ENCODE assay signal across 20 cellular contexts in the genomic region with DNA sequence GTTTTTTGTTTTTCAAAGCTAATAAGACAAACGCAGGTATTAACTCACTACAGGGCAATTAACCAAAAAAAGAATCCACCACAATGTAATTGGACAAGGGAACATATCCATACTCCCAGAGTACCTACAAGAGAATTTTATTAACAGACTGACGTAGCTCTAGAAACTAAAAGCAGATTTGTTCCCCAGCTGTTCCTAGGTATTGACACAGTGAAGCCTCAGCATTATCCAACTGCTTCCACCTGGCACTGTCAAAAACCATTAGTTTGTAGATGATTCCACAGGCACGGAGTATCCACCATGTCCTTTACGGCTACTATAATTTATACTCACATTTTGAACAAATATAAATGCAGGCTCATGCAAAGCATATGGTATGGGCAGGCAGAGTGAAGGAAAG. TPM values are rescaled to one million over a fixed set of nuclear protein-coding genes. Genes with fewer than 3 reads are reported as not detected.
DNase-seq lines count a peak whose midpoint lies in the region; ATAC-seq and TF ChIP-seq lines count a peak whose summit lies in the region.
"Had no signal": no experiment of that assay in that cellular context is flagged by ENCODE, and none has a peak within 500 bp of the region (broad histone marks: within the 10 kb centered on the region; RNA-seq: fewer than 3 reads in every experiment).

No MANE protein-coding gene starts in this region.

- no peak overlapping the region for H2BK5ac ChIP-seq in trophoblast cell (ENCODE audit: low read depth, low read length, poor library complexity)

- H3K36me3 ChIP-seq in esophagus muscularis mucosa: no peaks in the 10 kb centered on the region
- H3K36me3 ChIP-seq in trophoblast cell (ENCODE audit: control insufficient read depth in 1 of 2, insufficient read depth in 2 of 2, low read length in 2 of 2): no peaks in the 10 kb centered on the region
- H3K36me3 ChIP-seq: BLaER1 treated with 17β-estradiol and CSF1 and Interleukin-3, amounts not matched to agents 10 nM and 100 nM; SJSA1 had no signal

- H3K36me3 Mint-ChIP-seq in activated CD4-positive, alpha-beta memory T cell treated with anti-CD3 and anti-CD28 coated beads, Interleukin-2, amount 10 ng/mL, durations not matched to agents 7 days and 5 days (ENCODE audit: low read depth): no peaks in the 10 kb centered on the region
- H3K36me3 Mint-ChIP-seq: CD8-positive, alpha-beta memory T cell had no signal

- H3K9me3 Mint-ChIP-seq in activated CD4-positive, alpha-beta memory T cell treated with anti-CD3 and anti-CD28 coated beads, Interleukin-2, amount 10 ng/mL, durations not matched to agents 7 days and 5 days: no peaks in the 10 kb centered on the region

- H4K8ac ChIP-seq in trophoblast cell (ENCODE audit: low read depth, low read length): no peak overlapping the region

- H4K91ac ChIP-seq in trophoblast cell (ENCODE audit: low read depth, low read length): no peak overlapping the region

- H3K9me3 ChIP-seq in esophagus muscularis mucosa (no peaks in the 10 kb centered on the region), trophoblast cell (ENCODE audit: insufficient read depth, low read depth, low read length) (no peaks in the 10 kb centered on the region)
- H3K9me3 ChIP-seq: BLaER1 treated with 17β-estradiol and CSF1 and Interleukin-3, amounts not matched to agents 10 nM and 100 nM; SJSA1 had no signal

- DNase-seq in NCI-H146 (lab: John Stamatoyannopoulos, UW): peak; percentile 42
- peak; percentile 27 for DNase-seq in NCI-H774 (lab: John Stamatoyannopoulos, UW)
- peak; percentile 3 for DNase-seq in esophagus muscularis mucosa (ENCODE audit: extremely low spot score)
- DNase-seq in activated CD4-positive, CD25-positive, alpha-beta regulatory T cell treated with anti-CD3 and anti-CD28 coated beads, Interleukin-2, amount 50 U/mL, for 72 hours: no peak
- no peak for DNase-seq in trophoblast cell
- no peak for DNase-seq in activated CD4-positive, alpha-beta memory T cell treated with anti-CD3 and anti-CD28 coated beads, Interleukin-2, amount 10 ng/mL, durations not matched to agents 7 days and 5 days
- DNase-seq: CD8-positive, alpha-beta memory T cell; DND-41; KG1; MV-4-11; NCI-H1417; NCI-H2029 treated with DMSO at 0.1 percent for 48 hours; NCI-H82; PC-9 had no signal

- no peak overlapping the region for H2BK12ac ChIP-seq in trophoblast cell (ENCODE audit: low read length)

- no peak overlapping the region for H3K9ac ChIP-seq in trophoblast cell (ENCODE audit: low read length)
- H3K9ac ChIP-seq: BLaER1 treated with 17β-estradiol and CSF1 and Interleukin-3, amounts not matched to agents 10 nM and 100 nM had no signal

- no peak overlapping the region for H2BK120ac ChIP-seq in trophoblast cell (ENCODE audit: insufficient read depth, low read length, poor library complexity)

- no peaks in the 10 kb centered on the region for H3K79me1 ChIP-seq in trophoblast cell (ENCODE audit: low read length)

- CTCF ChIA-PET in activated CD4-positive, alpha-beta memory T cell treated with anti-CD3 and anti-CD28 coated beads, Interleukin-2, amount 10 ng/mL, durations not matched to agents 7 days and 5 days (lab: Charles Lee): no interaction called here

- no peak overlapping the region for H3K18ac ChIP-seq in trophoblast cell (ENCODE audit: low read length)

- WGBS in esophagus muscularis mucosa: 39% methylated on average over 4 of the region's 4 CpGs
- WGBS in trophoblast cell (ENCODE audit: extremely low coverage, insufficient coverage, insufficient read length): no CpG with 5 or more reads among the region's 4 CpGs

- no peak overlapping the region for H3K4me3 Mint-ChIP-seq in activated CD4-positive, alpha-beta memory T cell treated with anti-CD3 and anti-CD28 coated beads, Interleukin-2, amount 10 ng/mL, durations not matched to agents 7 days and 5 days
- H3K4me3 Mint-ChIP-seq: CD8-positive, alpha-beta memory T cell had no signal

- H3K27me3 ChIP-seq in esophagus muscularis mucosa (peaks cover 0 to 3% (median 0%) of the 10 kb centered on the region in 4 donors), trophoblast cell (ENCODE audit: insufficient read depth, low read length) (no peaks in the 10 kb centered on the region)
- H3K27me3 ChIP-seq: BLaER1 treated with 17β-estradiol and CSF1 and Interleukin-3, amounts not matched to agents 10 nM and 100 nM; SJSA1 had no signal

- intact Hi-C loops in esophagus muscularis mucosa (cut with DNase I): no loop called here

- H3K27ac ChIP-seq in C4-2B (peak overlapping the region; percentile 71; the same call in 1 of the 2 replicates), esophagus muscularis mucosa (replicated peaks in 1 of 4) (no peak overlapping the region), trophoblast cell (ENCODE audit: low read depth, low read length) (no peak overlapping the region)
- H3K27ac ChIP-seq: BLaER1 treated with 17β-estradiol and CSF1 and Interleukin-3, amounts not matched to agents 10 nM and 100 nM; PC-9; RWPE1; SJSA1 had no signal

- H2AK5ac ChIP-seq in trophoblast cell (ENCODE audit: low read length): no peak overlapping the region

- no peak overlapping the region for H3K14ac ChIP-seq in trophoblast cell (ENCODE audit: low read length)

- H3K4me2 ChIP-seq in trophoblast cell (ENCODE audit: low read length): no peak overlapping the region
- H3K4me2 ChIP-seq: BLaER1 treated with 17β-estradiol and CSF1 and Interleukin-3, amounts not matched to agents 10 nM and 100 nM; PC-9 had no signal

- H3K27ac Mint-ChIP-seq in activated CD4-positive, alpha-beta memory T cell treated with anti-CD3 and anti-CD28 coated beads, Interleukin-2, amount 10 ng/mL, durations not matched to agents 7 days and 5 days: no peak overlapping the region
- H3K27ac Mint-ChIP-seq: CD8-positive, alpha-beta memory T cell had no signal

- H4K12ac ChIP-seq in trophoblast cell (ENCODE audit: low read depth, low read length): no peak overlapping the region

- TF ChIP-seq POLR2A in esophagus muscularis mucosa (IDR thresholded peaks at IDR 0.05; ENCODE audit: low read depth): no peak

- H3K4me3 ChIP-seq in esophagus muscularis mucosa (no peak overlapping the region), trophoblast cell (ENCODE audit: low read depth, low read length) (no peak overlapping the region)
- H3K4me3 ChIP-seq: BLaER1 treated with 17β-estradiol and CSF1 and Interleukin-3, amounts not matched to agents 10 nM and 100 nM; PC-9; SJSA1 had no signal

- ATAC-seq in HG02884 (IDR thresholded peaks at IDR 0.05; ENCODE audit: unreplicated experiment): no peak
- ATAC-seq: HepG2 had no signal

- H3K79me2 ChIP-seq in trophoblast cell (ENCODE audit: control insufficient read depth, insufficient read depth, low read length, poor library complexity): no peaks in the 10 kb centered on the region

- no peak for TF ChIP-seq CTCF in C4-2B (conservative IDR thresholded peaks at IDR 0.05)
- TF ChIP-seq CTCF in esophagus muscularis mucosa (IDR thresholded peaks at IDR 0.05): no peak

- H3K4me1 ChIP-seq in esophagus muscularis mucosa (peaks cover 0 to 4% (median 0%) of the 10 kb centered on the region in 4 donors), trophoblast cell (ENCODE audit: control insufficient read depth in 1 of 2, insufficient read depth in 2 of 2, low read length in 2 of 2) (no peaks in the 10 kb centered on the region)
- H3K4me1 ChIP-seq: SJSA1 had no signal

- POLR2A ChIA-PET in activated CD4-positive, alpha-beta memory T cell treated with anti-CD3 and anti-CD28 coated beads, Interleukin-2, amount 10 ng/mL, durations not matched to agents 7 days and 5 days (lab: Charles Lee): no interaction called here

- no peak overlapping the region for H3K4ac ChIP-seq in trophoblast cell (ENCODE audit: low read depth, low read length)

- H2AFZ ChIP-seq in trophoblast cell (ENCODE audit: insufficient read depth, low read length, poor library complexity): no peak overlapping the region
- H2AFZ ChIP-seq: PC-9 had no signal

- no peaks in the 10 kb centered on the region for H3K4me1 Mint-ChIP-seq in activated CD4-positive, alpha-beta memory T cell treated with anti-CD3 and anti-CD28 coated beads, Interleukin-2, amount 10 ng/mL, durations not matched to agents 7 days and 5 days
- H3K4me1 Mint-ChIP-seq: CD8-positive, alpha-beta memory T cell had no signal

- no peak overlapping the region for H3K23ac ChIP-seq in trophoblast cell (ENCODE audit: low read length)

- no peak for TF ChIP-seq EP300 in esophagus muscularis mucosa (IDR thresholded peaks at IDR 0.05)

- H3K27me3 Mint-ChIP-seq in activated CD4-positive, alpha-beta memory T cell treated with anti-CD3 and anti-CD28 coated beads, Interleukin-2, amount 10 ng/mL, durations not matched to agents 7 days and 5 days: peaks cover 24% of the 10 kb centered on the region

RNA-seq across cellular contexts. Expression of a gene that starts 22.3 kb away (rescaled TPM):
- total RNA-seq in esophagus muscularis mucosa: 1 to 10 TPM in 3 of 4 donors, under 1 TPM in 1; 0.83 to 3.0 (median 2.3) TPM
- 7.7 TPM in 2 replicates for polyA plus RNA-seq in trophoblast cell (2013)
- total RNA-seq in activated CD4-positive, alpha-beta memory T cell treated with anti-CD3 and anti-CD28 coated beads, Interleukin-2, amount 10 ng/mL, durations not matched to agents 7 days and 5 days: not detected
- polyA plus RNA-seq: CD8-positive, alpha-beta memory T cell had no signal

Comparison
In these comparisons a context has a peak if more than half of its experiments do, and no peak if none do; other contexts are left out.
1. DNase-seq: peak in NCI-H146 (single experiment), NCI-H774 (single experiment) and esophagus muscularis mucosa (single experiment); none in activated CD4-positive, CD25-positive, alpha-beta regulatory T cell treated with anti-CD3 and anti-CD28 coated beads, Interleukin-2, amount 50 U/mL, for 72 hours (single experiment), trophoblast cell (0 of 2) and activated CD4-positive, alpha-beta memory T cell treated with anti-CD3 and anti-CD28 coated beads, Interleukin-2, amount 10 ng/mL, durations not matched to agents 7 days and 5 days (single experiment).